ENCODE assay signal across 1 cellular context in genomic region chr20:39812116-39812515, GRCh38.
TF ChIP-seq lines count a peak whose summit lies in the region.

No MANE protein-coding gene starts in this region.

TF ChIP-seq in GM12878, 131 proteins besides CTCF, POLR2A, EP300 and RAD21 (continued from another document):
- TF ChIP-seq CUX1 (IDR thresholded peaks at IDR 0.05; ENCODE audit: insufficient replicate concordance, low read depth, low read length) (no peak), HDGF (IDR thresholded peaks at IDR 0.05) (no peak), NFYA (IDR thresholded peaks at IDR 0.05; ENCODE audit: borderline replicate concordance, low read depth, low read length) (no peak), SRF (IDR thresholded peaks at IDR 0.05; ENCODE audit: low read depth in 2 of 2, low read length in 2 of 2) (no peak), CBFB (IDR thresholded peaks at IDR 0.05; ENCODE audit: low read depth) (no peak), ZBED1 (IDR thresholded peaks at IDR 0.05; ENCODE audit: borderline replicate concordance) (no peak), ESRRA (IDR thresholded peaks at IDR 0.05; ENCODE audit: low read length) (no peak), IKZF1 (conservative IDR thresholded peaks at IDR 0.05) (no peak), PML (IDR thresholded peaks at IDR 0.05; ENCODE audit: low read length) (no peak), RELB (IDR thresholded peaks at IDR 0.05; ENCODE audit: low read depth) (no peak), RCOR1 (conservative IDR thresholded peaks at IDR 0.05; ENCODE audit: low read depth, low read length) (no peak), SP1 (IDR thresholded peaks at IDR 0.05; ENCODE audit: low read depth, low read length) (no peak), ZNF592 (IDR thresholded peaks at IDR 0.05) (no peak), CREM (IDR thresholded peaks at IDR 0.05; ENCODE audit: low read depth) (no peak), NR2C2 (IDR thresholded peaks at IDR 0.05; ENCODE audit: borderline replicate concordance, control insufficient read depth, insufficient read length, low read depth) (no peak)
